In the genomic region with DNA sequence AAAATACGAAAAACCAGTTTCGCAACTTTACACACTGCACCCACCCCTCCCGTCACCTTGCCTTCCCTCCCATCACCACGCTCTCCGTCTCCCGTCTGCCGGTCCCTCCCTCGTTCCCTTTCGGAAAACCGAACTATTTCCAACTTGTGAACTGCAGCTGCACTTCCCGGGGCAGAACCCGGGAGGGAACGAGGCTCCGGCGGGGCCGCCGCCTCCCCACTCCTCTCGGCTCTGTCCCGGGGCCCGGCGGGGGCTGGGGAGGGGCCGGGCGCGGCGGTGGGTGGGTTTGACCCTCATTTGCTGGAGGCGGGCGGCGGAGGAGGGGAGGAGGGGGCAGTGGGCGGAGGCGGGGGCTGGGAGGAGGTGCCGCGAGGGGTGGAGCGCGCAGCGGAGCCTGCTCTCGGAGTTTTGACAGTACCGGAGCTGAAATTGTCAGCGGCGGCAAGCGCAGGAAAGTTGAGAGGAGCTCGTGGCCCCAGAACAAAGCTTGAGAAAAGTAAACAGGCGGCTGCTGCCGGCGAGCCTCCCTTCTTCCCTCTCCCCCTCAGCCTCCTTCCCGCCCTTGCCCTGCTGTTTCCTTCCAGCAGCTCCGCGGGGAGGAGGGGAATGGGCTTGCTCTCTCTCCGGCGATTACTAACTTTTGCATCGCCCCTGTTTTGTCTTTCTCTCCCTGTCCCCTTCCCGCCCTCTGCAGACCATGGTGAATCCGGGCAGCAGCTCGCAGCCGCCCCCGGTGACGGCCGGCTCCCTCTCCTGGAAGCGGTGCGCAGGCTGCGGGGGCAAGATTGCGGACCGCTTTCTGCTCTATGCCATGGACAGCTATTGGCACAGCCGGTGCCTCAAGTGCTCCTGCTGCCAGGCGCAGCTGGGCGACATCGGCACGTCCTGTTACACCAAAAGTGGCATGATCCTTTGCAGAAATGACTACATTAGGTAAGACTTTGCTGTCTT, we compare ENCODE assay signal across 8 cellular contexts. TPM values are rescaled to one million over a fixed set of nuclear protein-coding genes. Genes with fewer than 3 reads are reported as not detected.
A peak's percentile ranks its signal among the peaks of the same experiment; 100 is the strongest.
DNase-seq lines count a peak whose midpoint lies in the region; ATAC-seq and TF ChIP-seq lines count a peak whose summit lies in the region.

No MANE protein-coding gene starts in this region.

- DNase-seq in 8988T (peak; percentile 53), GM13977 (ENCODE audit: low spot score) (peak; percentile 77), SJSA1 (ENCODE audit: low read depth in 1 of 2, low spot score in 2 of 2) (peak; percentile 74 to 78), Right ventricle myocardium inferior (ENCODE audit: missing footprints) (peak; percentile 93), occipital lobe (lab: John Stamatoyannopoulos, UW) (peak; percentile 55), upper lobe of left lung (peak; percentile 91 to 94)

- H3K36me3 Mint-ChIP-seq in activated naive CD8-positive, alpha-beta T cell: peaks cover 2% of the 10 kb centered on the region

- peaks cover 45% of the 10 kb centered on the region for H3K4me1 ChIP-seq in HUES48 (ENCODE audit: control insufficient read depth, insufficient read depth, low read length)
- peaks cover 40% of the 10 kb centered on the region for H3K4me1 ChIP-seq in SJSA1 (replicated peaks)
- peaks cover 34 to 43% (median 39%) of the 10 kb centered on the region in 4 donors for H3K4me1 ChIP-seq in upper lobe of left lung

- peak overlapping the region; percentile 79 for H3K27ac Mint-ChIP-seq in activated naive CD8-positive, alpha-beta T cell

- H3K27me3 ChIP-seq in HUES48 (ENCODE audit: control insufficient read depth, insufficient read depth, low read length): no peaks in the 10 kb centered on the region
- H3K27me3 ChIP-seq in SJSA1 (replicated peaks): no peaks in the 10 kb centered on the region
- no peaks in the 10 kb centered on the region for H3K27me3 ChIP-seq in upper lobe of left lung

- peak overlapping the region; percentile 68 for H3K9ac ChIP-seq in HUES48 (ENCODE audit: low read depth, low read length)

- TF ChIP-seq POLR2A in upper lobe of left lung (IDR thresholded peaks at IDR 0.05): peak in 2 of 4 donors; percentile 30 to 63

- in situ Hi-C loops in GM13977 (cut with MboI; ENCODE audit: low pct_unique_long_range_greater_than_20kb, low sequenced_read_pairs, unreplicated experiment): loop anchor here (25.0 kb wide), 2 partner anchors 106 to 631 kb away; no protein-coding TSS in a partner anchor

- H3K4me1 Mint-ChIP-seq in activated naive CD8-positive, alpha-beta T cell (ENCODE audit: low read depth): peaks cover 60% of the 10 kb centered on the region

- H3K4me3 ChIP-seq in HUES48 (ENCODE audit: low read depth, low read length): peak overlapping the region; percentile 75
- H3K4me3 ChIP-seq in SJSA1: peak overlapping the region; percentile 71
- H3K4me3 ChIP-seq in upper lobe of left lung: peak overlapping the region; percentile 44 to 84 (median 76)

- TF ChIP-seq CTCF in GM13977 (IDR thresholded peaks at IDR 0.05; ENCODE audit: extremely low read depth, insufficient read depth, missing control alignments) (no peak), upper lobe of left lung (IDR thresholded peaks at IDR 0.05) (peak in 1 of 6 experiments; percentile 20)

- peak overlapping the region; percentile 89 for H3K4me3 Mint-ChIP-seq in activated naive CD8-positive, alpha-beta T cell

- no peaks in the 10 kb centered on the region for H3K9me3 Mint-ChIP-seq in activated naive CD8-positive, alpha-beta T cell (ENCODE audit: low read depth)

- no peak for TF ChIP-seq EP300 in upper lobe of left lung (IDR thresholded peaks at IDR 0.05)

- 0 to 1% methylated on average over 28 to 61 of the region's 67 CpGs for WGBS in upper lobe of left lung, 2 donors

- H3K27me3 Mint-ChIP-seq in activated naive CD8-positive, alpha-beta T cell: no peaks in the 10 kb centered on the region

- H3K9me3 ChIP-seq in HUES48 (ENCODE audit: control insufficient read depth, insufficient read depth, low read length) (no peaks in the 10 kb centered on the region), SJSA1 (replicated peaks) (no peaks in the 10 kb centered on the region), upper lobe of left lung (no peaks in the 10 kb centered on the region)

- ATAC-seq in Right ventricle myocardium inferior: peak; percentile 64
- peak; percentile 46 to 60 for ATAC-seq in upper lobe of left lung (ENCODE audit: low FRiP score in 2 of 2)

- intact Hi-C loops in Right ventricle myocardium inferior (cut with DNase I): loop anchor here (5.0 kb wide), 1 partner anchor 116 kb away; no protein-coding TSS in a partner anchor

- H3K27ac ChIP-seq in HUES48 (ENCODE audit: low read depth, low read length) (peak overlapping the region; percentile 95), SJSA1 (no peak overlapping the region), upper lobe of left lung (peak overlapping the region; percentile 96 to 99 (median 98))

- H3K36me3 ChIP-seq in HUES48 (ENCODE audit: control insufficient read depth, insufficient read depth, low read length): peaks cover 21% of the 10 kb centered on the region
- H3K36me3 ChIP-seq in SJSA1: peaks cover 17% of the 10 kb centered on the region
- H3K36me3 ChIP-seq in upper lobe of left lung: no peaks in the 10 kb centered on the region

RNA-seq across cellular contexts. Expression of a gene that starts 2.9 kb away (rescaled TPM):
- total RNA-seq in SJSA1 (2014; rRNA removed; shearing (Covaris generic)): 22.7 and 70.5 TPM in 2 replicates
- 44.3 TPM for total RNA-seq in Right ventricle myocardium inferior
- 709 TPM for total RNA-seq in occipital lobe
- 10 to 100 TPM; 23.7 to 54.4 (median 42.4) TPM for total RNA-seq in upper lobe of left lung
